11 cellular contexts compared by ENCODE assay signal in genomic region chrX:150036181-150036580, GRCh38.
A peak's percentile ranks its signal among the peaks of the same experiment; 100 is the strongest.
DNase-seq lines count a peak whose midpoint lies in the region; ATAC-seq, FAIRE-seq and TF ChIP-seq lines count a peak whose summit lies in the region.
"Had no signal": no experiment of that assay in that cellular context is flagged by ENCODE, and none has a peak within 500 bp of the region (broad histone marks: within the 10 kb centered on the region; RNA-seq: fewer than 3 reads in every experiment).

No MANE protein-coding gene starts in this region.

- ATAC-seq in mucosa of descending colon = peak; percentile 65
- ATAC-seq in GM19455 (IDR thresholded peaks at IDR 0.05; ENCODE audit: unreplicated experiment) = no peak
- no peak for ATAC-seq in activated T-helper 17 cell treated with anti-CD3 and anti-CD28 coated beads, Interleukin-2, amount 50 U/mL, for 72 hours (replicated peaks)
- ATAC-seq: activated CD4-positive, alpha-beta T cell treated with anti-CD3 and anti-CD28 coated beads for 36 hours; activated naive CD4-positive, alpha-beta T cell treated with anti-CD3 and anti-CD28 coated beads, Interleukin-2, amount 50 U/mL, for 72 hours had no signal

- no peak for FAIRE-seq in bronchial epithelial cell (lab: Jason Lieb, UNC)

- H3K4me3 Mint-ChIP-seq in activated T-helper 17 cell treated with anti-CD3 and anti-CD28 coated beads, Interleukin-2, amount 50 U/mL, for 72 hours = no peak overlapping the region
- H3K4me3 Mint-ChIP-seq: activated CD4-positive, alpha-beta T cell treated with anti-CD3 and anti-CD28 coated beads for 36 hours had no signal

- H3K27me3 Mint-ChIP-seq in activated T-helper 17 cell treated with anti-CD3 and anti-CD28 coated beads, Interleukin-2, amount 50 U/mL, for 72 hours = no peaks in the 10 kb centered on the region
- H3K27me3 Mint-ChIP-seq: activated CD4-positive, alpha-beta T cell treated with anti-CD3 and anti-CD28 coated beads for 36 hours had no signal

- no peaks in the 10 kb centered on the region for H3K4me1 Mint-ChIP-seq in activated T-helper 17 cell treated with anti-CD3 and anti-CD28 coated beads, Interleukin-2, amount 50 U/mL, for 72 hours
- H3K4me1 Mint-ChIP-seq: activated CD4-positive, alpha-beta T cell treated with anti-CD3 and anti-CD28 coated beads for 36 hours had no signal

- no peak overlapping the region for H3K27ac Mint-ChIP-seq in activated T-helper 17 cell treated with anti-CD3 and anti-CD28 coated beads, Interleukin-2, amount 50 U/mL, for 72 hours
- H3K27ac Mint-ChIP-seq: activated CD4-positive, alpha-beta T cell treated with anti-CD3 and anti-CD28 coated beads for 36 hours; activated naive CD4-positive, alpha-beta T cell treated with anti-CD3 and anti-CD28 coated beads, Interleukin-2, amount 50 U/mL, for 72 hours had no signal

- H3K9me3 Mint-ChIP-seq in activated T-helper 17 cell treated with anti-CD3 and anti-CD28 coated beads, Interleukin-2, amount 50 U/mL, for 72 hours = peaks cover 4% of the 10 kb centered on the region

- no peaks in the 10 kb centered on the region for H3K36me3 ChIP-seq in MG63
- no peaks in the 10 kb centered on the region for H3K36me3 ChIP-seq in bronchial epithelial cell (ENCODE audit: control insufficient read depth, insufficient read depth, low read length)
- no peaks in the 10 kb centered on the region for H3K36me3 ChIP-seq in mucosa of descending colon (ENCODE audit: low read depth)

- H3K9me3 ChIP-seq in MG63 (peaks cover 3% of the 10 kb centered on the region; the same call in 1 of the 2 replicates), mucosa of descending colon (no peaks in the 10 kb centered on the region)

- DNase-seq in Caki2 (ENCODE audit: low read depth) = peak; percentile 87
- peak; percentile 51 for DNase-seq in MG63
- peak; percentile 68 for DNase-seq in bronchial epithelial cell (ENCODE audit: low read depth)
- DNase-seq in mucosa of descending colon = peak in 1 of 3 donors; percentile 36
- DNase-seq in stimulated activated CD4-positive, alpha-beta T cell treated with anti-CD3 and anti-CD28 coated beads, Interleukin-15, amount 100 ng/mL, for 24 hours = no peak
- DNase-seq in NCI-H2171 (lab: John Stamatoyannopoulos, UW) = no peak
- DNase-seq: activated CD4-positive, alpha-beta T cell treated with anti-CD3 and anti-CD28 coated beads for 36 hours; NCI-H187 had no signal

- no peaks in the 10 kb centered on the region for H3K36me3 Mint-ChIP-seq in activated T-helper 17 cell treated with anti-CD3 and anti-CD28 coated beads, Interleukin-2, amount 50 U/mL, for 72 hours (ENCODE audit: low read depth)

- H3K27me3 ChIP-seq in MG63 = no peaks in the 10 kb centered on the region
- H3K27me3 ChIP-seq in bronchial epithelial cell (ENCODE audit: control insufficient read depth, insufficient read depth, low read length) = no peaks in the 10 kb centered on the region

- in situ Hi-C loops in Caki2 (cut with HindIII; ENCODE audit: low pct_unique_long_range_greater_than_20kb, low sequenced_read_pairs) = no loop called here

- no peaks in the 10 kb centered on the region for H3K4me1 ChIP-seq in mucosa of descending colon (ENCODE audit: low read depth)

- intact Hi-C loops in mucosa of descending colon (cut with DNase I, micrococcal nuclease) = no loop called here

- H3K4me3 ChIP-seq in MG63 (no peak overlapping the region), bronchial epithelial cell (ENCODE audit: low read depth, low read length) (no peak overlapping the region), mucosa of descending colon (no peak overlapping the region)

- TF ChIP-seq CTCF in bronchial epithelial cell (IDR thresholded peaks at IDR 0.05; ENCODE audit: insufficient read depth, low read length, severe bottlenecking) (no peak), mucosa of descending colon (IDR thresholded peaks at IDR 0.05) (no peak)

Comparison
In these comparisons a context has a peak if more than half of its experiments do, and no peak if none do; other contexts are left out.
1. DNase-seq: peak in Caki2 (single experiment), MG63 (single experiment) and bronchial epithelial cell (single experiment); none in stimulated activated CD4-positive, alpha-beta T cell treated with anti-CD3 and anti-CD28 coated beads, Interleukin-15, amount 100 ng/mL, for 24 hours (single experiment) and NCI-H2171 (single experiment).